17 cellular contexts compared by ENCODE assay signal in genomic region chr2:3958465-3958864, GRCh38.
DNase-seq lines count a peak whose midpoint lies in the region; ATAC-seq and TF ChIP-seq lines count a peak whose summit lies in the region.
"Had no signal": no experiment of that assay in that cellular context is flagged by ENCODE, and none has a peak within 500 bp of the region (broad histone marks: within the 10 kb centered on the region; RNA-seq: fewer than 3 reads in every experiment).

No MANE protein-coding gene starts in this region.

- 0 out of 2 replicates have a peak overlapping the region, but pooled peaks have one; percentile 7 for H2AFZ ChIP-seq in OCI-LY3 (ENCODE audit: low read depth, low read length)

- peak; percentile 64 for DNase-seq in mesenteric fat pad (ENCODE audit: low spot score)
- no peak for DNase-seq in NOMO-1 treated with DMSO at 0.1 percent for 48 hours (lab: John Stamatoyannopoulos, UW; ENCODE audit: unreplicated experiment)
- DNase-seq in stimulated activated naive CD8-positive, alpha-beta T cell treated with anti-CD3 and anti-CD28 coated beads, Interleukin-15, Interleukin-2, amounts not matched to agents 100 U/mL and 50 U/mL, for 24 hours = no peak
- no peak for DNase-seq in activated T-cell treated with anti-CD3 and anti-CD28 coated beads, Interleukin-2, amount 50 U/mL, for 72 hours
- DNase-seq: 8988T; AML-193; Caco-2; Calu3; CD4-positive, alpha-beta T cell; CD8-positive, alpha-beta T cell; DMS79 treated with DMSO at 0.1 percent for 48 hours; GF-D8 had no signal

- H3K36me3 Mint-ChIP-seq in activated T-cell treated with anti-CD3 and anti-CD28 coated beads, Interleukin-2, amount 50 U/mL, for 72 hours (ENCODE audit: insufficient read depth in 2 of 2) = no peaks in the 10 kb centered on the region
- H3K36me3 Mint-ChIP-seq: CD8-positive, alpha-beta T cell had no signal

- no peaks in the 10 kb centered on the region for H3K79me2 ChIP-seq in OCI-LY3 (ENCODE audit: low read length)

- no peak for TF ChIP-seq CTCF in OCI-LY3 (IDR thresholded peaks at IDR 0.05; ENCODE audit: low read depth, low read length)

- no peak overlapping the region for H3K4me3 Mint-ChIP-seq in activated T-cell treated with anti-CD3 and anti-CD28 coated beads, Interleukin-2, amount 50 U/mL, for 72 hours
- H3K4me3 Mint-ChIP-seq: B cell; CD4-positive, alpha-beta T cell; CD8-positive, alpha-beta T cell had no signal

- H3K4me1 Mint-ChIP-seq in activated T-cell treated with anti-CD3 and anti-CD28 coated beads, Interleukin-2, amount 50 U/mL, for 72 hours (ENCODE audit: low read depth) = no peaks in the 10 kb centered on the region
- H3K4me1 Mint-ChIP-seq: B cell had no signal

- no peak overlapping the region for H3K27ac ChIP-seq in OCI-LY3 (ENCODE audit: low read length)
- H3K27ac ChIP-seq: BLaER1 treated with 17β-estradiol and CSF1 and Interleukin-3, amounts not matched to agents 10 nM and 100 nM; C4-2B had no signal

- H3K27ac Mint-ChIP-seq in activated T-cell treated with anti-CD3 and anti-CD28 coated beads, Interleukin-2, amount 50 U/mL, for 72 hours = no peak overlapping the region
- H3K27ac Mint-ChIP-seq: B cell; CD4-positive, alpha-beta T cell; CD8-positive, alpha-beta T cell had no signal

- no peaks in the 10 kb centered on the region for H3K27me3 Mint-ChIP-seq in activated T-cell treated with anti-CD3 and anti-CD28 coated beads, Interleukin-2, amount 50 U/mL, for 72 hours (ENCODE audit: low read depth)
- H3K27me3 Mint-ChIP-seq: B cell had no signal

- no peak for ATAC-seq in stimulated activated naive CD8-positive, alpha-beta T cell treated with anti-CD3 and anti-CD28 coated beads, Interleukin-15, Interleukin-2, amounts not matched to agents 100 U/mL and 50 U/mL, for 24 hours
- ATAC-seq in activated T-cell treated with anti-CD3 and anti-CD28 coated beads, Interleukin-2, amount 50 U/mL, for 72 hours (replicated peaks in 1 of 2) = no peak
- ATAC-seq: CD8-positive, alpha-beta T cell had no signal

- H4K20me1 ChIP-seq in OCI-LY3 (ENCODE audit: insufficient read depth, low read length) = no peaks in the 10 kb centered on the region

- H3K4me3 ChIP-seq in OCI-LY3 (ENCODE audit: low read length) (no peak overlapping the region), endocrine pancreas (ENCODE audit: control insufficient read depth, insufficient read depth, low read length) (no peak overlapping the region)
- H3K4me3 ChIP-seq: BLaER1 treated with 17β-estradiol and CSF1 and Interleukin-3, amounts not matched to agents 10 nM and 100 nM had no signal

- H3K9me3 ChIP-seq in OCI-LY3 (ENCODE audit: insufficient read depth, low read length) (no peaks in the 10 kb centered on the region), endocrine pancreas (ENCODE audit: control insufficient read depth, low read length) (no peaks in the 10 kb centered on the region)
- H3K9me3 ChIP-seq: Caco-2 had no signal

- no peaks in the 10 kb centered on the region for H3K36me3 ChIP-seq in OCI-LY3 (replicated peaks; ENCODE audit: low read depth, low read length)
- H3K36me3 ChIP-seq in endocrine pancreas (ENCODE audit: control insufficient read depth, insufficient read depth, low read length) = no peaks in the 10 kb centered on the region
- H3K36me3 ChIP-seq: BLaER1 treated with 17β-estradiol and CSF1 and Interleukin-3, amounts not matched to agents 10 nM and 100 nM had no signal

- no peak overlapping the region for H3K4me2 ChIP-seq in OCI-LY3 (ENCODE audit: low read length)
- H3K4me2 ChIP-seq: BLaER1 treated with 17β-estradiol and CSF1 and Interleukin-3, amounts not matched to agents 10 nM and 100 nM had no signal

- no peaks in the 10 kb centered on the region for H3K9me3 Mint-ChIP-seq in activated T-cell treated with anti-CD3 and anti-CD28 coated beads, Interleukin-2, amount 50 U/mL, for 72 hours
- H3K9me3 Mint-ChIP-seq: CD4-positive, alpha-beta T cell; CD8-positive, alpha-beta T cell had no signal

- H3K4me1 ChIP-seq in OCI-LY3 (ENCODE audit: low read length) (no peaks in the 10 kb centered on the region), endocrine pancreas (ENCODE audit: control insufficient read depth, insufficient read depth, low read length) (no peaks in the 10 kb centered on the region)
- H3K4me1 ChIP-seq: BLaER1 treated with 17β-estradiol and CSF1 and Interleukin-3, amounts not matched to agents 10 nM and 100 nM; Caco-2 had no signal

- H3K27me3 ChIP-seq in OCI-LY3 (ENCODE audit: low read depth, low read length) (no peaks in the 10 kb centered on the region), endocrine pancreas (ENCODE audit: control insufficient read depth, insufficient read depth, low read length) (no peaks in the 10 kb centered on the region)
- H3K27me3 ChIP-seq: BLaER1 treated with 17β-estradiol and CSF1 and Interleukin-3, amounts not matched to agents 10 nM and 100 nM had no signal

- H3K9ac ChIP-seq in OCI-LY3 (ENCODE audit: low read length) (no peak overlapping the region), endocrine pancreas (ENCODE audit: control insufficient read depth, insufficient read depth, low read length) (peak overlapping the region; percentile 35)
- H3K9ac ChIP-seq: BLaER1 treated with 17β-estradiol and CSF1 and Interleukin-3, amounts not matched to agents 10 nM and 100 nM had no signal
